ENCODE assay signal across 1 cellular context in the genomic region with DNA sequence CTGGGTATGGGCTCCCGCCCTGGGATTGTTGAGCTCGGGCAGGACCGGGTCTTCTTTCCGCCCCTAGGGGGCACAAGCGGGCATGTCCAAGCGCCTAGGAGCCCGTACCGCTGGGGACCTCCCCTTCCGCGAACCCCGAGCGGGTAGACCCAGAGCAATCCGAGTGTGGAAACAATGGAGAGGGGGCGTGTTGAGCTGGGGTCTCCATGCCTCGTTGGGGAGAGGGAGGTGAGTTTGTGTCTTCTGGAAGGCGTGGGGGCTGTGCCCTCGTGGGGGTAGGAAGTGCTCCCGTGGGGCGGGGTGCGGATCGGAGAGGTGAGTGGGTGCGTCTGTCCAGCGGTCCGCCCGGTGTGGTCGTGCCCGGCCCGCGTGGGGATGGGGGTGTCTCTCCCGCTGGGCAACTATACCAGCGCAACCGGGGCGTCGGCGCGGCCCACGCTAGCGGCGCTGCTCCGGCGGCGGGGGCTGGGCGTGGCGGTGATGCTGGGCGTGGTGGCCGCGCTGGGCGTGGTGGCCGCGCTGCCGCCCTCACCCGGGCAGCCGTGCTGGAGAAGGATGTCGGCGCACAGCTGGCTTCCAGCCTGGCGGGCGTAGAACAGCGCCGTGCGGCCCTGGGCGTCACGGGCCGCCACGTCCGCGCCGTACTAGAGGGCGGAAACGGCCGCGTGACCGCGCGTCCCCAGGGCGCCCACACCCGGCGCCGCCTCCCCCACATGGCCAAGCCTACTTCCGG.
TF ChIP-seq lines count a peak whose summit lies in the region.

No MANE protein-coding gene starts in this region.

TF ChIP-seq in A549, 52 proteins besides CTCF, POLR2A, EP300 and RAD21:
- no peak for TF ChIP-seq SREBF2 (IDR thresholded peaks at IDR 0.05)
- peak; percentile 14; the same call in 1 of the 2 replicates for TF ChIP-seq HOXB13 (CRISPR knock-in tag; IDR thresholded peaks at IDR 0.05; ENCODE audit: low read depth)
- no peak for TF ChIP-seq KDM5A (IDR thresholded peaks at IDR 0.05)
- no peak for TF ChIP-seq CBX8 (IDR thresholded peaks at IDR 0.05)
- TF ChIP-seq ZC3H11A (IDR thresholded peaks at IDR 0.05): no peak
- no peak for TF ChIP-seq MAFK (IDR thresholded peaks at IDR 0.05; ENCODE audit: partially characterized antibody)
- TF ChIP-seq POLR2AphosphoS2 (conservative IDR thresholded peaks at IDR 0.05; ENCODE audit: low read length): no peak
- no peak for TF ChIP-seq CEBPB (IDR thresholded peaks at IDR 0.05)
- no peak for TF ChIP-seq ZFP36 (IDR thresholded peaks at IDR 0.05; ENCODE audit: borderline replicate concordance, partially characterized antibody)
- no peak for TF ChIP-seq RCOR1 (IDR thresholded peaks at IDR 0.05; ENCODE audit: low read depth, low read length)
- TF ChIP-seq TP53 (CRISPR knock-in tag; IDR thresholded peaks at IDR 0.05): peak; percentile 18; the same call in 1 of the 2 replicates
- TF ChIP-seq HMGXB4 (CRISPR knock-in tag; IDR thresholded peaks at IDR 0.05; ENCODE audit: borderline replicate concordance): no peak
- TF ChIP-seq GATA3 (IDR thresholded peaks at IDR 0.05; ENCODE audit: borderline replicate concordance): peak; percentile 25; the same call in 1 of the 2 replicates
- TF ChIP-seq, protein P1, sequence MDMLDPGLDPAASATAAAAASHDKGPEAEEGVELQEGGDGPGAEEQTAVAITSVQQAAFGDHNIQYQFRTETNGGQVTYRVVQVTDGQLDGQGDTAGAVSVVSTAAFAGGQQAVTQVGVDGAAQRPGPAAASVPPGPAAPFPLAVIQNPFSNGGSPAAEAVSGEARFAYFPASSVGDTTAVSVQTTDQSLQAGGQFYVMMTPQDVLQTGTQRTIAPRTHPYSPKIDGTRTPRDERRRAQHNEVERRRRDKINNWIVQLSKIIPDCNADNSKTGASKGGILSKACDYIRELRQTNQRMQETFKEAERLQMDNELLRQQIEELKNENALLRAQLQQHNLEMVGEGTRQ (IDR thresholded peaks at IDR 0.05): peak; percentile 34; the same call in 1 of the 2 replicates
- TF ChIP-seq EHF (CRISPR knock-in tag; IDR thresholded peaks at IDR 0.05): no peak
- no peak for TF ChIP-seq EHMT2 (IDR thresholded peaks at IDR 0.05; ENCODE audit: low read depth)
- TF ChIP-seq FOXS1 (CRISPR knock-in tag; IDR thresholded peaks at IDR 0.05): no peak
- TF ChIP-seq, protein P2, sequence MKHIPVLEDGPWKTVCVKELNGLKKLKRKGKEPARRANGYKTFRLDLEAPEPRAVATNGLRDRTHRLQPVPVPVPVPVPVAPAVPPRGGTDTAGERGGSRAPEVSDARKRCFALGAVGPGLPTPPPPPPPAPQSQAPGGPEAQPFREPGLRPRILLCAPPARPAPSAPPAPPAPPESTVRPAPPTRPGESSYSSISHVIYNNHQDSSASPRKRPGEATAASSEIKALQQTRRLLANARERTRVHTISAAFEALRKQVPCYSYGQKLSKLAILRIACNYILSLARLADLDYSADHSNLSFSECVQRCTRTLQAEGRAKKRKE (CRISPR knock-in tag; IDR thresholded peaks at IDR 0.05; ENCODE audit: low read depth): no peak
- peak; percentile 86; the same call in 1 of the 2 replicates for TF ChIP-seq PHF8 (IDR thresholded peaks at IDR 0.05; ENCODE audit: borderline replicate concordance, low read depth)
- no peak for TF ChIP-seq FOSL2 (IDR thresholded peaks at IDR 0.05)
- TF ChIP-seq FOSL2 (CRISPR knock-in tag; IDR thresholded peaks at IDR 0.05): no peak
- TF ChIP-seq, protein P3, sequence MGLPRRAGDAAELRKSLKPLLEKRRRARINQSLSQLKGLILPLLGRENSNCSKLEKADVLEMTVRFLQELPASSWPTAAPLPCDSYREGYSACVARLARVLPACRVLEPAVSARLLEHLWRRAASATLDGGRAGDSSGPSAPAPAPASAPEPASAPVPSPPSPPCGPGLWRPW (IDR thresholded peaks at IDR 0.05): no peak
- TF ChIP-seq ESRRA (IDR thresholded peaks at IDR 0.05; ENCODE audit: borderline replicate concordance, low read length): no peak
- TF ChIP-seq NPAS2 (CRISPR knock-in tag; IDR thresholded peaks at IDR 0.05; ENCODE audit: borderline replicate concordance): peak; percentile 50; the same call in 1 of the 2 replicates
- TF ChIP-seq JUN (IDR thresholded peaks at IDR 0.05): peak in 1 of 2 experiments; percentile 75; a peak in 2 of 5 replicates
- no peak for TF ChIP-seq ZSCAN20 (CRISPR knock-in tag; IDR thresholded peaks at IDR 0.05)
- no peak for TF ChIP-seq RARB (CRISPR knock-in tag; IDR thresholded peaks at IDR 0.05)
- TF ChIP-seq SMC3 (IDR thresholded peaks at IDR 0.05): peak; percentile 45; the same call in 2 of the 3 replicates
- no peak for TF ChIP-seq HOXA7 (CRISPR knock-in tag; IDR thresholded peaks at IDR 0.05)
- TF ChIP-seq, protein P4, sequence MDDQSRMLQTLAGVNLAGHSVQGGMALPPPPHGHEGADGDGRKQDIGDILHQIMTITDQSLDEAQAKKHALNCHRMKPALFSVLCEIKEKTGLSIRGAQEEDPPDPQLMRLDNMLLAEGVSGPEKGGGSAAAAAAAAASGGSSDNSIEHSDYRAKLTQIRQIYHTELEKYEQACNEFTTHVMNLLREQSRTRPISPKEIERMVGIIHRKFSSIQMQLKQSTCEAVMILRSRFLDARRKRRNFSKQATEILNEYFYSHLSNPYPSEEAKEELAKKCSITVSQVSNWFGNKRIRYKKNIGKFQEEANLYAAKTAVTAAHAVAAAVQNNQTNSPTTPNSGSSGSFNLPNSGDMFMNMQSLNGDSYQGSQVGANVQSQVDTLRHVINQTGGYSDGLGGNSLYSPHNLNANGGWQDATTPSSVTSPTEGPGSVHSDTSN (IDR thresholded peaks at IDR 0.05): no peak
- TF ChIP-seq JUNB (IDR thresholded peaks at IDR 0.05): no peak
- TF ChIP-seq MYC (IDR thresholded peaks at IDR 0.05; ENCODE audit: borderline replicate concordance, low read length): peak; percentile 65; the same call in 1 of the 2 replicates
- TF ChIP-seq FOSB (CRISPR knock-in tag; IDR thresholded peaks at IDR 0.05): no peak
- peak; percentile 72; the same call in 2 of the 3 replicates for TF ChIP-seq BCL3 (IDR thresholded peaks at IDR 0.05)
- no peak for TF ChIP-seq ZNF302 (CRISPR knock-in tag; IDR thresholded peaks at IDR 0.05)
- TF ChIP-seq KDM1A (IDR thresholded peaks at IDR 0.05; ENCODE audit: low read depth): no peak
- peak; percentile 77 for TF ChIP-seq MAX (IDR thresholded peaks at IDR 0.05)
- no peak for TF ChIP-seq NR3C1 (IDR thresholded peaks at IDR 0.05)
- no peak for TF ChIP-seq TFCP2L1 (CRISPR knock-in tag; IDR thresholded peaks at IDR 0.05)
- TF ChIP-seq HEYL (CRISPR knock-in tag; IDR thresholded peaks at IDR 0.05): no peak
- TF ChIP-seq, protein P5, sequence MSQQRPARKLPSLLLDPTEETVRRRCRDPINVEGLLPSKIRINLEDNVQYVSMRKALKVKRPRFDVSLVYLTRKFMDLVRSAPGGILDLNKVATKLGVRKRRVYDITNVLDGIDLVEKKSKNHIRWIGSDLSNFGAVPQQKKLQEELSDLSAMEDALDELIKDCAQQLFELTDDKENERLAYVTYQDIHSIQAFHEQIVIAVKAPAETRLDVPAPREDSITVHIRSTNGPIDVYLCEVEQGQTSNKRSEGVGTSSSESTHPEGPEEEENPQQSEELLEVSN (IDR thresholded peaks at IDR 0.05; ENCODE audit: borderline replicate concordance, low read depth): peak; percentile 94
